25 cellular contexts compared by ENCODE assay signal in the genomic region with DNA sequence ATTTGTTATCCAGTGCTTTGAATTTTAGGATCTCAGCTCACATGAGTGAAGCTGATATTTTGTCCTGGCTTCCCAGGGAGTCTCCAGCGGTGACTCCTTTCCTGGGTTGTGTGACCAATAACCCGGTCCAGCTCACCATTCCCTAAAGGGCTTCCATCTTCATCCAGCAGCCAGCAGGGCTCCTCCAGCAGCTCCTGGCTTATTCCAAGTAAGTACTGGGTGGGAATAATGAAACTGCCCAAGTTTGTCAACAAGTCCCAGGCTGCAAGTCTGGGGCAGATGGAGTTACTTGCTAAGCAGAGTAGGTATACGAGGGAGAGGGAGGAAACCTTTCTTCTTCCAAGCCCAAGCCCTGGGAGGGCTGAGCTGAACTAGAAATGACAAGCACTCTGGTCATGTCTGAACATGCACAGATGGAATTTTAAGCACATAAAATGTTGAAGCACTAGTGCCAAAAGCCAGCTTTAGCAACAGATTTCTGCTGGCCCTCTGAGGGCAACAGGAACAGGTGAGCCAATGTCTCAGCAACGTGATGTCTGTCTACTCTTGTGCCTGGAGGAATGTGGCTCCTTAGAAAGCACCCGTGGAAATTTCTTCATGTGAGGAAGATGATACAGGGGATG.
DNase-seq lines count a peak whose midpoint lies in the region; ATAC-seq, FAIRE-seq and TF ChIP-seq lines count a peak whose summit lies in the region.
"Had no signal": no experiment of that assay in that cellular context is flagged by ENCODE, and none has a peak within 500 bp of the region (broad histone marks: within the 10 kb centered on the region; RNA-seq: fewer than 3 reads in every experiment).

No MANE protein-coding gene starts in this region.

- peaks cover 10% of the 10 kb centered on the region for H3K27me3 Mint-ChIP-seq in nephron (ENCODE audit: low read depth)

- H3K56ac ChIP-seq in H1 (replicated peaks; ENCODE audit: insufficient read length, low read depth, low read length): no peak overlapping the region

- FAIRE-seq in H1 (lab: Jason Lieb, UNC): no peak
- FAIRE-seq: frontal cortex, GM12891 had no signal

- TF ChIP-seq POLR2A in H1 (IDR thresholded peaks at IDR 0.05; ENCODE audit: control extremely low read depth in 1 of 2, low read depth in 2 of 2, low read length in 2 of 2): no peak

- TF ChIP-seq EP300 in H1 (IDR thresholded peaks at IDR 0.05; ENCODE audit: borderline replicate concordance in 1 of 2, low read depth in 2 of 2, low read length in 2 of 2): no peak

- H3K36me3 ChIP-seq in H1 (ENCODE audit: control insufficient read depth in 2 of 4, insufficient read depth in 4 of 4, low read length in 3 of 4): no peaks in the 10 kb centered on the region
- H3K36me3 ChIP-seq: adrenal gland, left lung had no signal

- H3K18ac ChIP-seq in H1 (ENCODE audit: extremely low read depth, low read length): no peak overlapping the region; the same call in 1 of the 2 replicates

- no peak overlapping the region for H3K4me3 ChIP-seq in H1 (ENCODE audit: extremely low read depth in 1 of 4, insufficient read depth in 2 of 4, low read depth in 3 of 4, low read length in 4 of 4)
- H3K4me3 ChIP-seq: adrenal gland, left lung, testis had no signal

- peaks cover 0 to 12% (median 6%) of the 10 kb centered on the region in 4 experiments; a peak in 5 of 7 replicates for H3K4me1 ChIP-seq in H1 (replicated peaks in 1 of 4; ENCODE audit: control insufficient read depth in 3 of 4, insufficient read depth in 4 of 4, low read length in 3 of 4)
- H3K4me1 ChIP-seq: adrenal gland, left lung had no signal

- no peaks in the 10 kb centered on the region for H3K9me3 ChIP-seq in H1 (ENCODE audit: insufficient read depth in 2 of 2, low read depth in 1 of 2, low read length in 1 of 2)
- H3K9me3 ChIP-seq: adrenal gland, Caco-2, left lung, testis had no signal

- H3K27ac Mint-ChIP-seq in nephron: peak overlapping the region; percentile 35 to 64 (median 57)
- H3K27ac Mint-ChIP-seq: B cell; naive thymus-derived CD4-positive, alpha-beta T cell had no signal

- POLR2A ChIA-PET in H1 (lab: Charles Lee; ENCODE audit: partially characterized antibody): no interaction called here

- no peak for TF ChIP-seq RAD21 in H1 (IDR thresholded peaks at IDR 0.05 in 1 of 2, conservative IDR thresholded peaks at IDR 0.05 in 1 of 2; ENCODE audit: low read depth in 2 of 2, low read length in 2 of 2)

- no peak overlapping the region for H3K4ac ChIP-seq in H1 (replicated peaks; ENCODE audit: insufficient read length, low read depth, low read length)

- peak overlapping the region; percentile 16; the same call in 1 of the 2 replicates for H2BK15ac ChIP-seq in H1 (ENCODE audit: low read length)

- no peaks in the 10 kb centered on the region for H4K20me1 ChIP-seq in H1 (replicated peaks in 1 of 2; ENCODE audit: control insufficient read depth in 1 of 2, insufficient read depth in 2 of 2, low read length in 2 of 2)

- H2AK5ac ChIP-seq in H1 (ENCODE audit: low read depth, low read length): no peak overlapping the region

- H3K4me1 Mint-ChIP-seq in nephron: peaks cover 37% of the 10 kb centered on the region
- H3K4me1 Mint-ChIP-seq: B cell; naive thymus-derived CD4-positive, alpha-beta T cell had no signal

- no peak overlapping the region for H4K5ac ChIP-seq in H1 (ENCODE audit: insufficient read length, low read depth, low read length)

- no peak overlapping the region for H3K4me2 ChIP-seq in H1 (ENCODE audit: insufficient read depth in 1 of 2, low read depth in 2 of 2, low read length in 2 of 2)

- WGBS in H1 (ENCODE audit: extremely low coverage in 1 of 2, insufficient coverage in 1 of 2, insufficient read length in 1 of 2, insufficient replicate concordance in 2 of 2, low coverage in 1 of 2, low lambda C conversion rate in 2 of 2, missing lambda C conversion rate in 1 of 2), 2 experiments: 82% methylated on average over 5 of the region's 5 CpGs; no CpG with 5 or more reads in 1 of the 2 experiments

- no peak for ATAC-seq in HG02973 (IDR thresholded peaks at IDR 0.05; ENCODE audit: unreplicated experiment)
- ATAC-seq in GM21515 (IDR thresholded peaks at IDR 0.05; ENCODE audit: unreplicated experiment): no peak
- ATAC-seq: left lung; naive thymus-derived CD4-positive, alpha-beta T cell; Panc1 had no signal

- no peak overlapping the region for H3K27ac ChIP-seq in H1 (ENCODE audit: low read depth, low read length)
- H3K27ac ChIP-seq: adrenal gland, left lung had no signal

- H3K79me1 ChIP-seq in H1 (ENCODE audit: low read depth, low read length): no peaks in the 10 kb centered on the region

- H4K8ac ChIP-seq in H1 (ENCODE audit: extremely low read depth, insufficient read depth, low read length): no peak overlapping the region

- H3K4me3 Mint-ChIP-seq in nephron: no peak overlapping the region
- H3K4me3 Mint-ChIP-seq: B cell; naive thymus-derived CD4-positive, alpha-beta T cell had no signal

- CTCF ChIA-PET in H1 (lab: Charles Lee; ENCODE audit: partially characterized antibody): interaction anchor here (0.7 to 2.7 kb wide), 10 partner anchors 12 to 938 kb away, joined by 3 to 15 read pairs (median 4); partner anchors contain the start of gene DAPK1

- no peak overlapping the region for H3K9ac ChIP-seq in H1 (replicated peaks in 1 of 4; ENCODE audit: extremely low read depth in 1 of 4, low read depth in 3 of 4, low read length in 3 of 4)

- TF ChIP-seq CTCF in H1 (IDR thresholded peaks at IDR 0.05; ENCODE audit: control extremely low read depth in 1 of 3, insufficient read depth in 1 of 3, low read depth in 1 of 3, low read length in 3 of 3): no peak
- TF ChIP-seq CTCF in nephron (IDR thresholded peaks at IDR 0.05; ENCODE audit: unreplicated experiment in 3 of 3): no peak

- no peak overlapping the region for H2BK5ac ChIP-seq in H1 (ENCODE audit: low read depth, low read length)

- no peak overlapping the region for H2BK12ac ChIP-seq in H1 (ENCODE audit: low read depth, low read length)

- in situ Hi-C loops in KBM-7 (cut with MboI; ENCODE audit: low pct_unique_long_range_greater_than_20kb, low sequenced_read_pairs): loop anchor here (25.0 kb wide), 2 partner anchors 318 to 468 kb away; no protein-coding TSS in a partner anchor

- H2AFZ ChIP-seq in H1 (ENCODE audit: low read length): no peak overlapping the region

- H3K27me3 ChIP-seq in H1 (replicated peaks in 1 of 4; ENCODE audit: control insufficient read depth in 3 of 4, extremely low read depth in 1 of 4, insufficient read depth in 3 of 4, low read length in 3 of 4): no peaks in the 10 kb centered on the region
- H3K27me3 ChIP-seq: left lung, testis had no signal

- no peak overlapping the region for H2BK120ac ChIP-seq in H1 (replicated peaks; ENCODE audit: low read depth, low read length)

- H3K79me2 ChIP-seq in H1 (ENCODE audit: control insufficient read depth in 1 of 2, insufficient read depth in 2 of 2, low read length in 2 of 2): no peaks in the 10 kb centered on the region

- no peak overlapping the region for H3K14ac ChIP-seq in H1 (ENCODE audit: insufficient read length)

- H3K23me2 ChIP-seq in H1 (ENCODE audit: low read depth, low read length): no peaks in the 10 kb centered on the region

- no peak overlapping the region for H3K23ac ChIP-seq in H1 (ENCODE audit: insufficient read length)

- peak; percentile 45 for DNase-seq in EH (ENCODE audit: low read depth)
- peak; percentile 43 for DNase-seq in NCI-H1105 treated with DMSO at 0.1 percent for 48 hours (lab: John Stamatoyannopoulos, UW)
- DNase-seq in H1 (ENCODE audit: low read depth in 1 of 2, low spot score in 2 of 2): no peak
- no peak for DNase-seq in mucosa of gallbladder (ENCODE audit: low spot score)
- no peak for DNase-seq in KBM-7
- DNase-seq: activated CD4-positive, alpha-beta T cell treated with anti-CD3 and anti-CD28 coated beads for 4 hours; activated CD8-positive, alpha-beta memory T cell treated with anti-CD3 and anti-CD28 coated beads, Interleukin-2, amount 50 U/mL, for 48 hours; activated effector memory CD4-positive, alpha-beta T cell treated with anti-CD3 and anti-CD28 coated beads, Interleukin-2, amount 50 U/mL, for 16 hours; adrenal gland; Caco-2; HCEC 1CT; left lung; naive thymus-derived CD4-positive, alpha-beta T cell; NCI-H1092; NCI-H2171; NCI-H774; stimulated activated CD4-positive, alpha-beta T cell treated with anti-CD3 and anti-CD28 coated beads, Interleukin-12 subunit alpha, Interleukin-12 subunit beta, amount 100 ng/mL, for 4 hours; testis had no signal

- no peaks in the 10 kb centered on the region for H3K9me3 Mint-ChIP-seq in nephron

- no peak overlapping the region for H2BK20ac ChIP-seq in H1 (ENCODE audit: low read length)

- H3K36me3 Mint-ChIP-seq in nephron (ENCODE audit: low read depth): no peaks in the 10 kb centered on the region
- H3K36me3 Mint-ChIP-seq: naive thymus-derived CD4-positive, alpha-beta T cell had no signal

- H4K91ac ChIP-seq in H1 (replicated peaks; ENCODE audit: insufficient read length, low read length): peak overlapping the region; percentile 59

TF ChIP-seq in H1, 55 proteins besides CTCF, POLR2A, EP300 and RAD21 (continues in another document):
- TF ChIP-seq, protein P1, sequence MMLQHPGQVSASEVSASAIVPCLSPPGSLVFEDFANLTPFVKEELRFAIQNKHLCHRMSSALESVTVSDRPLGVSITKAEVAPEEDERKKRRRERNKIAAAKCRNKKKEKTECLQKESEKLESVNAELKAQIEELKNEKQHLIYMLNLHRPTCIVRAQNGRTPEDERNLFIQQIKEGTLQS (IDR thresholded peaks at IDR 0.05; ENCODE audit: insufficient read depth, low read depth, low read length): no peak
- TF ChIP-seq SP1 (IDR thresholded peaks at IDR 0.05; ENCODE audit: low read depth, low read length) (no peak), POU5F1 (IDR thresholded peaks at IDR 0.05; ENCODE audit: low read depth, low read length) (no peak), SUZ12 (IDR thresholded peaks at IDR 0.05; ENCODE audit: low read length) (no peak), SIX5 (IDR thresholded peaks at IDR 0.05; ENCODE audit: low read depth, low read length) (no peak), KDM5A (IDR thresholded peaks at IDR 0.05; ENCODE audit: low read length) (no peak), NANOG (IDR thresholded peaks at IDR 0.05; ENCODE audit: insufficient read depth, low read depth, low read length, poor library complexity, severe bottlenecking) (no peak), ZNF274 (IDR thresholded peaks at IDR 0.05; ENCODE audit: borderline replicate concordance, extremely low read depth, low read length) (no peak), SIN3A (conservative IDR thresholded peaks at IDR 0.05 in 1 of 2, IDR thresholded peaks at IDR 0.05 in 1 of 2; ENCODE audit: low read depth in 1 of 2, low read length in 2 of 2) (no peak), RFX5 (IDR thresholded peaks at IDR 0.05; ENCODE audit: borderline replicate concordance, low read depth, low read length) (no peak), GABPA (IDR thresholded peaks at IDR 0.05; ENCODE audit: borderline replicate concordance, insufficient read depth, low read length) (no peak), PHF8 (conservative IDR thresholded peaks at IDR 0.05; ENCODE audit: low read depth, low read length) (no peak)
- TF ChIP-seq, protein P2, sequence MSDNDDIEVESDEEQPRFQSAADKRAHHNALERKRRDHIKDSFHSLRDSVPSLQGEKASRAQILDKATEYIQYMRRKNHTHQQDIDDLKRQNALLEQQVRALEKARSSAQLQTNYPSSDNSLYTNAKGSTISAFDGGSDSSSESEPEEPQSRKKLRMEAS (IDR thresholded peaks at IDR 0.05): no peak

Comparison
In these comparisons a context has a peak if more than half of its experiments do, and no peak if none do; other contexts are left out.
1. DNase-seq: peak in EH (single experiment) and NCI-H1105 treated with DMSO at 0.1 percent for 48 hours (single experiment); none in H1 (0 of 2), mucosa of gallbladder (single experiment) and KBM-7 (single experiment).